Comparison of ENCODE assay signal across 8 cellular contexts in the genomic region with DNA sequence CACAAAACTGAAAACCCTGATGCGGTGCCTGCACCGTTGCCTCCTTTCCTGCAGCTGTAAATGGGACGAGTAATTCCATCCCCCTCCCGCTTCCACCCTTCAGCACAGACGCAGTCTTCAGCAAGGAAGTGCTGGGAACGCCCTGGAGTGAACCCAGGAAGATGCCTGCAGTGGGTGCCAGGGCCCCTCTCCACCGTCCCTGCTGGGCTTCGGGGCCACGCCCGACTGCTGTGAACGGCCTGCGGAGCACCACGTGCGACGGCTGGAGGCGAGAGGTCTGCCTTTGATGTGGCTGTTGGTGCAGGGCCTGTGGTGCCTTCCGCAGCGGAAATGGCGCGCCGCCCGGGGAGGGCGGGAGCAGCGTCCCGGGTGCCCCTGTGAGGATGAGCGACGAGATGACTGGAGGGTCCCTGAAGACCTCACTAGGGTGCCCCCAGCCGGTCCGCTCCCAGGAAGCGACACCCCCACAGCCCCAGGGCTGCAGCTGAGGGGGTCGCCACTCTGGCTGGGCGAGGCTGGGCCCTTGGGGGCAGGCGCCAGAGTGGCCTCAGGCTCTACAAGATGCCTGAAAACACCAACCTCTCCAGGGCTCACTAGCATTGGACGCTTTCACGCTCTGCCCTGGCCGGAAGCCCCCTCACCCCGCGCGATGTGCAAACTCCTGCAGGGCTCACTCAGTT. TPM values are rescaled to one million over a fixed set of nuclear protein-coding genes. Genes with fewer than 3 reads are reported as not detected.
DNase-seq lines count a peak whose midpoint lies in the region; ATAC-seq and TF ChIP-seq lines count a peak whose summit lies in the region.

No MANE protein-coding gene starts in this region.

- peaks cover 30% of the 10 kb centered on the region for H3K4me1 ChIP-seq in PC-3 (ENCODE audit: insufficient read depth, low read length)

- H3K27ac Mint-ChIP-seq in CD4-positive, alpha-beta T cell, result peak overlapping the region; percentile 39

- H2AFZ ChIP-seq in PC-3 (ENCODE audit: low read length), result peak overlapping the region; percentile 83

- no peak overlapping the region for H3K27ac ChIP-seq in CD4-positive, alpha-beta T cell (ENCODE audit: low read depth, low read length)
- no peak overlapping the region for H3K27ac ChIP-seq in HL-60 (replicated peaks)
- H3K27ac ChIP-seq in PC-3 (ENCODE audit: low read length), result peak overlapping the region; percentile 46; the same call in 1 of the 2 replicates

- intact Hi-C loops in CD4-positive, alpha-beta T cell (cut with DNase I, micrococcal nuclease), result loop anchor here in 1 of 2 experiments (2.0 kb wide), 1 partner anchor 31 kb away; a partner anchor contains a TSS
- intact Hi-C loops in PC-3 (cut with micrococcal nuclease), result no loop called here

- H3K9me3 ChIP-seq in CD4-positive, alpha-beta T cell (ENCODE audit: control insufficient read depth, low read length), result no peaks in the 10 kb centered on the region
- no peaks in the 10 kb centered on the region for H3K9me3 ChIP-seq in PC-3 (ENCODE audit: low read length)

- CTCF ChIA-PET in CD4-positive, alpha-beta T cell (lab: Charles Lee), result interaction anchor here (1.2 to 2.1 kb wide), 3 partner anchors 8 to 218 kb away, joined by 3 to 12 read pairs (median 6); no protein-coding TSS in a partner anchor
- CTCF ChIA-PET in PC-3 (lab: Charles Lee), result no interaction called here

- peak overlapping the region; percentile 20; the same call in 1 of the 2 replicates for H3K4me3 ChIP-seq in HL-60 (replicated peaks; ENCODE audit: insufficient read depth, low read length)
- H3K4me3 ChIP-seq in PC-3 (ENCODE audit: low read length), result peak overlapping the region; percentile 51
- peak overlapping the region; percentile 27 for H3K4me3 ChIP-seq in fibroblast of mammary gland (ENCODE audit: control insufficient read depth, low read depth, low read length)

- POLR2A ChIA-PET in CD4-positive, alpha-beta T cell (lab: Charles Lee), result interaction anchor here (1.1 to 1.3 kb wide), 2 partner anchors 8 to 45 kb away, joined by 4 to 5 read pairs; a partner anchor contains a TSS
- POLR2A ChIA-PET in PC-3 (lab: Charles Lee; ENCODE audit: unreplicated experiment), result interaction anchor here (0.6 kb wide), 1 partner anchor 58 kb away, joined by 4 read pairs; no protein-coding TSS in a partner anchor

- no peak for TF ChIP-seq CTCF in CD4-positive, alpha-beta T cell (IDR thresholded peaks at IDR 0.05)
- TF ChIP-seq CTCF in HL-60 (IDR thresholded peaks at IDR 0.05; ENCODE audit: insufficient read depth, low read length) (no peak), PC-3 (conservative IDR thresholded peaks at IDR 0.05; ENCODE audit: low read depth, low read length) (no peak), fibroblast of mammary gland (conservative IDR thresholded peaks at IDR 0.05; ENCODE audit: control insufficient read depth, insufficient read depth, low read depth, low read length) (no peak)

- no peaks in the 10 kb centered on the region for H3K36me3 Mint-ChIP-seq in CD4-positive, alpha-beta T cell (ENCODE audit: low read depth)

- DNase-seq in CD4-positive, alpha-beta T cell, result peak; percentile 58 to 79 (median 68)
- DNase-seq in HL-60 (ENCODE audit: low read depth in 1 of 2, low spot score in 1 of 2) (peak; percentile 45 to 70), PC-3 (peak; percentile 63), fibroblast of mammary gland (ENCODE audit: low read depth) (peak; percentile 96), nucleus accumbens (lab: John Stamatoyannopoulos, UW) (peak in 37 of 56 donors; percentile 6 to 72 (median 35)), superior temporal gyrus (ENCODE audit: extremely low spot score) (peak; percentile 39)
- DNase-seq in activated T-cell treated with anti-CD3 and anti-CD28 coated beads, Interleukin-2, amount 50 U/mL, for 48 hours, result peak; percentile 86 to 88

- H3K27me3 Mint-ChIP-seq in CD4-positive, alpha-beta T cell, result peaks cover 10% of the 10 kb centered on the region

- ATAC-seq in CD4-positive, alpha-beta T cell (ENCODE audit: poor library complexity), result peak; percentile 73
- peak; percentile 79 for ATAC-seq in GM19438 (IDR thresholded peaks at IDR 0.05; ENCODE audit: low read depth, unreplicated experiment)
- ATAC-seq in PC-3, result peak; percentile 42

- H3K4me1 Mint-ChIP-seq in CD4-positive, alpha-beta T cell (ENCODE audit: low read depth), result peaks cover 41% of the 10 kb centered on the region

- H3K9ac ChIP-seq in PC-3 (ENCODE audit: low read length), result peak overlapping the region; percentile 40

- no peaks in the 10 kb centered on the region for H3F3A ChIP-seq in PC-3 (ENCODE audit: low read length, unreplicated experiment)

- H3K9me3 Mint-ChIP-seq in CD4-positive, alpha-beta T cell, result no peaks in the 10 kb centered on the region

- H3K4me2 ChIP-seq in PC-3 (ENCODE audit: low read length), result peak overlapping the region; percentile 87

- peaks cover 11% of the 10 kb centered on the region for H3K27me3 ChIP-seq in CD4-positive, alpha-beta T cell (ENCODE audit: control insufficient read depth, insufficient read depth, low read length)
- H3K27me3 ChIP-seq in HL-60 (ENCODE audit: insufficient read depth, poor library complexity, severe bottlenecking) (peaks cover 6% of the 10 kb centered on the region), PC-3 (ENCODE audit: low read length) (no peaks in the 10 kb centered on the region)

- no TSS peak for BruUV-seq in PC-3 (replicated peaks; lab: Mats Ljungman, UMichigan)

- H3K36me3 ChIP-seq in PC-3 (ENCODE audit: low read depth, low read length), result no peaks in the 10 kb centered on the region

- no peaks in the 10 kb centered on the region for H4K20me1 ChIP-seq in PC-3 (ENCODE audit: low read length)

- no peaks in the 10 kb centered on the region for H3K9me2 ChIP-seq in PC-3 (replicated peaks; ENCODE audit: low read length)

- no peaks in the 10 kb centered on the region for H3K79me2 ChIP-seq in PC-3 (ENCODE audit: low read length)

- H3K4me3 Mint-ChIP-seq in CD4-positive, alpha-beta T cell, result peak overlapping the region; percentile 76

RNA-seq across cellular contexts. Expression of a gene that starts 0.7 kb away (rescaled TPM):
- total RNA-seq in CD4-positive, alpha-beta T cell, result 1 to 10 TPM; 6.7 to 6.9 TPM
- total RNA-seq in PC-3 (2014; rRNA removed), result 4.2 and 6.1 TPM in 2 replicates

RNA-seq across cellular contexts. Expression of a gene that starts 5.2 kb away (rescaled TPM):
- total RNA-seq in CD4-positive, alpha-beta T cell, result under 1 TPM; 0.78 to 0.88 TPM
- total RNA-seq in PC-3 (2014; rRNA removed), result 159 and 199 TPM in 2 replicates

RNA-seq across cellular contexts. Expression of a gene that starts 30.6 kb away (rescaled TPM):
- 10 to 100 TPM; 30.7 to 36.3 TPM for total RNA-seq in CD4-positive, alpha-beta T cell
- total RNA-seq in PC-3 (2014; rRNA removed), result 128 and 139 TPM in 2 replicates

RNA-seq across cellular contexts. Expression of a gene that starts 44.5 kb away (rescaled TPM):
- 100 to 1,000 TPM; 306 to 307 TPM for total RNA-seq in CD4-positive, alpha-beta T cell
- 77.9 and 79.6 TPM in 2 replicates for total RNA-seq in PC-3 (2014; rRNA removed)

Comparison
In these comparisons a context has a peak if more than half of its experiments do, and no peak if none do; other contexts are left out.
1. DNase-seq: peak in every context shown above with its lines; median percentile 96 in fibroblast of mammary gland; 87 in activated T-cell treated with anti-CD3 and anti-CD28 coated beads, Interleukin-2, amount 50 U/mL, for 48 hours; 68 in CD4-positive, alpha-beta T cell; 63 in PC-3; 58 in HL-60; 39 in superior temporal gyrus; 35 in nucleus accumbens.
2. RNA of a gene that starts 5.2 kb away (total RNA-seq): 159 to 199 TPM in PC-3; 0.78 to 0.88 TPM in CD4-positive, alpha-beta T cell; every median in the first group is over 10 times any median in the second.
3. Peak in every context shown above with its lines, with median percentiles within 50 percentile points of each other: ATAC-seq and H3K4me3 ChIP-seq.